ENCODE assay signal across 10 cellular contexts in the genomic region with DNA sequence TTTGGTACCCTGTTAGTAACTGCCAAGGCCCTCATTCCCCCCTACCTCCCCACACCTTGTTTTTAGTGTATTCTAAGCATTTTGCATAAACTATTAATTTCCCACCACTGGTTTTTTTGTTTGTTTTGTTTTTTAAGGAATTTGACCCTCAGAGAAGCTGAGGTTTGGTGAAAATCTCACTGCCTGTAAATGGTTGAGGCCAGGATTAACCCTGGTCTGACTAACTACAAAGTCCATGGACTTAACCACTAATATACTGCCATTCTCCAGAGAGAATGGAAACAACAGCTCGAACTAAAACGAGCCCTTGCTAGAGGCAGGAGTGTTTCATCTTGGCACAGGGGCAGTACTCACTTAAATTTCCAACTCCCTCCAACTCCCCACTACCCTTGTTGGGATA. TPM values are rescaled to one million over a fixed set of nuclear protein-coding genes. Genes with fewer than 3 reads are reported as not detected.
A peak's percentile ranks its signal among the peaks of the same experiment; 100 is the strongest.
DNase-seq lines count a peak whose midpoint lies in the region; ATAC-seq, FAIRE-seq and TF ChIP-seq lines count a peak whose summit lies in the region.
"Had no signal": no experiment of that assay in that cellular context is flagged by ENCODE, and none has a peak within 500 bp of the region (broad histone marks: within the 10 kb centered on the region; RNA-seq: fewer than 3 reads in every experiment).

No MANE protein-coding gene starts in this region.

- no peaks in the 10 kb centered on the region for H3K9me3 Mint-ChIP-seq in dendritic cell treated with granulocyte-macrophage colony-stimulating factor and Interleukin-4, amounts not matched to agents 40 ng/mL and 50 ng/mL, for 4 days
- no peaks in the 10 kb centered on the region for H3K9me3 Mint-ChIP-seq in memory B cell

- DNase-seq in LNCaP clone FGC (ENCODE audit: low read depth) = no peak
- no peak for DNase-seq in memory B cell (ENCODE audit: low spot score in 2 of 2)
- DNase-seq in testis = no peak
- no peak for DNase-seq in AG20443 (ENCODE audit: low spot score)
- DNase-seq in GM12892 (ENCODE audit: insufficient read length) = no peak

- H3K4me3 ChIP-seq in LNCaP clone FGC (ENCODE audit: low read depth, low read length) (peak overlapping the region; percentile 81), testis (peak overlapping the region in 1 of 2 donors; percentile 64)

- ATAC-seq in memory B cell (ENCODE audit: low read depth) (no peak), HG03571 (IDR thresholded peaks at IDR 0.05; ENCODE audit: unreplicated experiment) (no peak), HG03469 (IDR thresholded peaks at IDR 0.05; ENCODE audit: unreplicated experiment) (no peak)

- TF ChIP-seq POLR2A in testis (IDR thresholded peaks at IDR 0.05) (no peak), GM12892 (IDR thresholded peaks at IDR 0.05; ENCODE audit: low read depth, low read length) (no peak)

- WGBS in testis, 2 donors = 25 to 49% methylated on average over 2 of the region's 2 CpGs

- no peak for TF ChIP-seq CTCF in LNCaP clone FGC (IDR thresholded peaks at IDR 0.05; ENCODE audit: control insufficient read depth, extremely low read depth, insufficient read depth)
- no peak for TF ChIP-seq CTCF in testis (IDR thresholded peaks at IDR 0.05)

- H3K27me3 Mint-ChIP-seq in dendritic cell treated with granulocyte-macrophage colony-stimulating factor and Interleukin-4, amounts not matched to agents 40 ng/mL and 50 ng/mL, for 4 days = no peaks in the 10 kb centered on the region
- no peaks in the 10 kb centered on the region for H3K27me3 Mint-ChIP-seq in memory B cell

- no peaks in the 10 kb centered on the region for H3K36me3 ChIP-seq in testis (ENCODE audit: low read depth, missing control alignments)

- H3K4me1 Mint-ChIP-seq in dendritic cell treated with granulocyte-macrophage colony-stimulating factor and Interleukin-4, amounts not matched to agents 40 ng/mL and 50 ng/mL, for 4 days (ENCODE audit: low read depth) = peaks cover 42% of the 10 kb centered on the region
- H3K4me1 Mint-ChIP-seq in memory B cell = peaks cover 14% of the 10 kb centered on the region

- no peak for FAIRE-seq in GM12892 (lab: Jason Lieb, UNC)

- peaks cover 52% of the 10 kb centered on the region for H3K36me3 Mint-ChIP-seq in dendritic cell treated with granulocyte-macrophage colony-stimulating factor and Interleukin-4, amounts not matched to agents 40 ng/mL and 50 ng/mL, for 4 days (ENCODE audit: low read depth)
- peaks cover 3% of the 10 kb centered on the region for H3K36me3 Mint-ChIP-seq in memory B cell

- H3K4me3 Mint-ChIP-seq in dendritic cell treated with granulocyte-macrophage colony-stimulating factor and Interleukin-4, amounts not matched to agents 40 ng/mL and 50 ng/mL, for 4 days = peak overlapping the region; percentile 93
- H3K4me3 Mint-ChIP-seq in memory B cell = no peak overlapping the region

- H3K9me3 ChIP-seq in testis = no peaks in the 10 kb centered on the region

- peaks cover 22% of the 10 kb centered on the region for H3K4me1 ChIP-seq in testis

- H3K27me3 ChIP-seq in testis = no peaks in the 10 kb centered on the region

- peak overlapping the region; percentile 96 for H3K27ac Mint-ChIP-seq in dendritic cell treated with granulocyte-macrophage colony-stimulating factor and Interleukin-4, amounts not matched to agents 40 ng/mL and 50 ng/mL, for 4 days
- H3K27ac Mint-ChIP-seq in memory B cell = peak overlapping the region; percentile 8

- intact Hi-C loops in dendritic cell treated with granulocyte-macrophage colony-stimulating factor and Interleukin-4, amounts not matched to agents 40 ng/mL and 50 ng/mL, for 4 days (cut with micrococcal nuclease) = no loop called here
- intact Hi-C loops in testis (cut with DNase I; ENCODE audit: low total_unique reads) = no loop called here

- peak overlapping the region; percentile 8 to 76 for H3K27ac ChIP-seq in testis

RNA-seq across cellular contexts. Expression of a gene that starts 2.9 kb away (rescaled TPM):
- 100 to 1,000 TPM; 178 to 227 TPM for total RNA-seq in testis
- polyA plus RNA-seq in testis (ENCODE audit: insufficient read depth, low read depth, low replicate concordance) = 134 TPM
- polyA plus RNA-seq in GM12892 (2012; ENCODE audit: missing spikeins) = 17.7 TPM

RNA-seq across cellular contexts. Expression of a gene that starts 12.9 kb away (rescaled TPM):
- total RNA-seq in testis = 1 to 10 TPM; 3.1 to 7.2 TPM
- 2.8 TPM for polyA plus RNA-seq in testis (ENCODE audit: insufficient read depth, low read depth, low replicate concordance)
- polyA plus RNA-seq in GM12892 (2012; ENCODE audit: missing spikeins) = 1.0 TPM
- total RNA-seq: HT1080, OCI-LY7 had no signal

RNA-seq across cellular contexts. Expression of a gene that starts 23.2 kb away (rescaled TPM):
- 100 to 1,000 TPM; 157 to 222 TPM for total RNA-seq in testis
- 71.3 TPM for polyA plus RNA-seq in testis (ENCODE audit: insufficient read depth, low read depth, low replicate concordance)
- 135 TPM for polyA plus RNA-seq in GM12892 (2012; ENCODE audit: missing spikeins)

RNA-seq across cellular contexts. Expression of a gene that starts 52.1 kb away (rescaled TPM):
- 10 to 100 TPM; 73.3 to 85.9 TPM for total RNA-seq in testis
- 88.6 TPM for polyA plus RNA-seq in testis (ENCODE audit: insufficient read depth, low read depth, low replicate concordance)
- polyA plus RNA-seq in GM12892 (2012; ENCODE audit: missing spikeins) = 51.9 TPM

RNA-seq across cellular contexts. Expression of a gene that starts 52.5 kb away (rescaled TPM):
- 10 to 100 TPM; 49.9 to 52.3 TPM for total RNA-seq in testis
- 48.3 TPM for polyA plus RNA-seq in testis (ENCODE audit: insufficient read depth, low read depth, low replicate concordance)
- 12.4 TPM for polyA plus RNA-seq in GM12892 (2012; ENCODE audit: missing spikeins)
